Comparison of ENCODE assay signal across 38 cellular contexts in the genomic region with DNA sequence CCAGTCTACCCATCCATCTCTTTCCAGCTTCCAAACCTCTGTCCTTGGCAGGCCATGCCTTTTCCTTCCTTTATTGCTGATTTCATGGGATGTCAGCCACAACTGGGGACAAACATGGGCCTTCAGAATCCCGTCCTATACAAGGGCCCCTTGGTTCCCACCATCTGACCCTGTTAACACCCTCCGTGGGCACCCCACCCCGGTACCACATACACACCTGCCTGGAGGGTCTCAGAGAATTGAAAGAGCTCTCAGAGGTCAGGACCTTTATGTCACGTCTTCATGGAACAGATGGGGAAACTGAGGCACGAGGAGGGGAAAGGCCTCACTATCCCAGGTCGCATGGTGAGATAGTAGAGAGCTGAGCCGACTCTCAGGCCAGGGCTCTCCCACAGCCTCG. TPM values are rescaled to one million over a fixed set of nuclear protein-coding genes. Genes with fewer than 3 reads are reported as not detected.
DNase-seq lines count a peak whose midpoint lies in the region; ATAC-seq and TF ChIP-seq lines count a peak whose summit lies in the region.
"Had no signal": no experiment of that assay in that cellular context is flagged by ENCODE, and none has a peak within 500 bp of the region (broad histone marks: within the 10 kb centered on the region; RNA-seq: fewer than 3 reads in every experiment).

No MANE protein-coding gene starts in this region.

- H3K79me1 ChIP-seq in neuronal stem cell (ENCODE audit: low read depth, low read length), result no peaks in the 10 kb centered on the region

- H2AFZ ChIP-seq in neuronal stem cell (ENCODE audit: low read length), result no peak overlapping the region

- 74% methylated on average over 8 of the region's 8 CpGs for WGBS in right cardiac atrium
- WGBS in neuronal stem cell (ENCODE audit: extremely low coverage in 2 of 2, insufficient read length in 2 of 2, insufficient replicate concordance in 1 of 2), 2 donors, result no CpG with 5 or more reads among the region's 8 CpGs
- WGBS in stomach, 5 donors, result 65 to 84% (median 79%) methylated on average over 5 to 8 of the region's 8 CpGs

- no peak overlapping the region for H3K4me2 ChIP-seq in neuronal stem cell (ENCODE audit: insufficient read depth, low read length, poor library complexity, severe bottlenecking)
- H3K4me2 ChIP-seq: A549; BLaER1; BLaER1 treated with 17β-estradiol and CSF1 and Interleukin-3, amounts not matched to agents 10 nM and 100 nM had no signal

- no peak overlapping the region for H3K4ac ChIP-seq in neuronal stem cell (ENCODE audit: low read length)

- no peak overlapping the region for H4K91ac ChIP-seq in neuronal stem cell (ENCODE audit: low read depth, low read length, poor library complexity)

- peak overlapping the region; percentile 16 for H3K23ac ChIP-seq in neuronal stem cell (ENCODE audit: low read depth, low read length, poor library complexity)

- peak; percentile 57 for DNase-seq in cardiac septum (ENCODE audit: low spot score)
- no peak for DNase-seq in right cardiac atrium
- DNase-seq in mesenteric fat pad (ENCODE audit: low spot score), result peak; percentile 62
- DNase-seq in neuronal stem cell (ENCODE audit: low spot score), result no peak
- DNase-seq in stomach, result no peak
- DNase-seq in RPMI8226, result no peak
- DNase-seq: 8988T; ACHN; AML-193; BE2C; C1 segment of cervical spinal cord; Caco-2; Calu3; CD4-positive, alpha-beta memory T cell; CD4-positive, alpha-beta T cell; CD4-positive, CD25-positive, alpha-beta regulatory T cell; CD8-positive, alpha-beta memory T cell; CD8-positive, alpha-beta T cell; COR-L47; DMS 273 treated with DMSO at 0.1 percent for 48 hours; DMS153; DMS53; DMS79; DMS79 treated with DMSO at 0.1 percent for 48 hours; DND-41; EL had no signal

- no peak overlapping the region for H2AK5ac ChIP-seq in neuronal stem cell (ENCODE audit: low read depth, low read length)

- H3K9me3 ChIP-seq in right cardiac atrium (ENCODE audit: control insufficient read depth, low read length) (peaks cover 5% of the 10 kb centered on the region), neuronal stem cell (replicated peaks in 1 of 2; ENCODE audit: control insufficient read depth in 2 of 2, insufficient read depth in 1 of 2, low read depth in 1 of 2, low read length in 2 of 2) (peaks cover 0 to 14% of the 10 kb centered on the region in 2 donors), stomach (peaks cover 0 to 24% (median 12%) of the 10 kb centered on the region in 4 donors)
- H3K9me3 ChIP-seq: A549, BE2C, Caco-2 had no signal

- intact Hi-C loops in cardiac septum (cut with DNase I), result no loop called here
- intact Hi-C loops in right cardiac atrium (cut with DNase I), result no loop called here
- intact Hi-C loops in stomach (cut with DNase I; ENCODE audit: low total_unique reads), result no loop called here

- no peak overlapping the region for H2BK12ac ChIP-seq in neuronal stem cell (ENCODE audit: low read length)

- no peak overlapping the region for H2BK120ac ChIP-seq in neuronal stem cell (ENCODE audit: low read depth, low read length)

- no peak overlapping the region for H3K27ac ChIP-seq in right cardiac atrium (ENCODE audit: low read length)
- H3K27ac ChIP-seq in neuronal stem cell (replicated peaks; ENCODE audit: low read length), result no peak overlapping the region
- H3K27ac ChIP-seq in stomach, result no peak overlapping the region
- H3K27ac ChIP-seq: 22Rv1; A549; BLaER1; BLaER1 treated with 17β-estradiol and CSF1 and Interleukin-3, amounts not matched to agents 10 nM and 100 nM; C4-2B had no signal

- no peak overlapping the region for H2BK15ac ChIP-seq in neuronal stem cell (ENCODE audit: low read length)

- no peak overlapping the region for H3K9ac ChIP-seq in neuronal stem cell (ENCODE audit: low read depth, low read length, poor library complexity)
- H3K9ac ChIP-seq: BLaER1; BLaER1 treated with 17β-estradiol and CSF1 and Interleukin-3, amounts not matched to agents 10 nM and 100 nM had no signal

- H3K4me3 ChIP-seq in right cardiac atrium (ENCODE audit: low read length) (no peak overlapping the region), neuronal stem cell (ENCODE audit: low read length in 2 of 2) (no peak overlapping the region), stomach (no peak overlapping the region)
- H3K4me3 ChIP-seq: A549; BLaER1; BLaER1 treated with 17β-estradiol and CSF1 and Interleukin-3, amounts not matched to agents 10 nM and 100 nM had no signal

- peaks cover 0 to 12% of the 10 kb centered on the region in 2 donors for H3K36me3 ChIP-seq in neuronal stem cell (replicated peaks in 1 of 2; ENCODE audit: control insufficient read depth in 2 of 2, insufficient read depth in 2 of 2, low read length in 2 of 2)
- H3K36me3 ChIP-seq in stomach, result no peaks in the 10 kb centered on the region
- H3K36me3 ChIP-seq: BE2C; BLaER1; BLaER1 treated with 17β-estradiol and CSF1 and Interleukin-3, amounts not matched to agents 10 nM and 100 nM had no signal

- no peak for TF ChIP-seq EP300 in stomach (IDR thresholded peaks at IDR 0.05)

- no peaks in the 10 kb centered on the region for H3K4me1 ChIP-seq in right cardiac atrium (ENCODE audit: control insufficient read depth, insufficient read depth, low read length)
- no peaks in the 10 kb centered on the region for H3K4me1 ChIP-seq in neuronal stem cell (ENCODE audit: control insufficient read depth in 2 of 2, insufficient read depth in 1 of 2, low read depth in 1 of 2, low read length in 2 of 2)
- peaks cover 0 to 7% (median 0%) of the 10 kb centered on the region in 4 donors for H3K4me1 ChIP-seq in stomach
- H3K4me1 ChIP-seq: A549; BE2C; BLaER1; BLaER1 treated with 17β-estradiol and CSF1 and Interleukin-3, amounts not matched to agents 10 nM and 100 nM; Caco-2 had no signal

- TF ChIP-seq POLR2A in stomach (IDR thresholded peaks at IDR 0.05), result no peak

- no peak overlapping the region for H3K14ac ChIP-seq in neuronal stem cell (ENCODE audit: low read length)

- no peak overlapping the region for H4K8ac ChIP-seq in neuronal stem cell (ENCODE audit: low read depth, low read length)

- ATAC-seq in right cardiac atrium, result no peak
- ATAC-seq: A549; CD8-positive, alpha-beta T cell had no signal

- no peak for TF ChIP-seq CTCF in stomach (IDR thresholded peaks at IDR 0.05)

- no peak overlapping the region for H3K18ac ChIP-seq in neuronal stem cell (ENCODE audit: low read length)

- no peak overlapping the region for H2BK5ac ChIP-seq in neuronal stem cell (ENCODE audit: low read length)

- H3K27me3 ChIP-seq in right cardiac atrium (ENCODE audit: control insufficient read depth, insufficient read depth) (no peaks in the 10 kb centered on the region), neuronal stem cell (ENCODE audit: control insufficient read depth in 3 of 3, insufficient read depth in 3 of 3, low read depth in 1 of 3, low read length in 3 of 3) (peaks cover 0 to 6% (median 0%) of the 10 kb centered on the region in 3 experiments), stomach (peaks cover 0 to 49% (median 5%) of the 10 kb centered on the region in 3 donors)
- H3K27me3 ChIP-seq: BLaER1; BLaER1 treated with 17β-estradiol and CSF1 and Interleukin-3, amounts not matched to agents 10 nM and 100 nM had no signal

RNA-seq across cellular contexts. Expression of a gene that starts 53.0 kb away (rescaled TPM):
- total RNA-seq in cardiac septum (not detected), right cardiac atrium (under 1 TPM in 1 of 4 donors, not detected in 3; 0.38 TPM), mesenteric fat pad (not detected), stomach (1 to 10 TPM in 1 of 5 donors, not detected in 4; 1.5 TPM)
- polyA plus RNA-seq in right cardiac atrium (0.05 TPM), stomach (under 1 TPM; 0.19 to 0.61 (median 0.33) TPM)
- polyA plus RNA-seq in neuronal stem cell (2013, experiment 1 of 2), result 37.3 TPM
- polyA plus RNA-seq in neuronal stem cell (2013, experiment 2 of 2), result 37.4 TPM
- total RNA-seq: A172; A673; B cell; Caco-2; Calu3; CD4-positive, alpha-beta memory T cell; CD4-positive, alpha-beta T cell; CD4-positive, CD25-positive, alpha-beta regulatory T cell; CD8-positive, alpha-beta memory T cell; CD8-positive, alpha-beta T cell; Daoy had no signal
- polyA plus RNA-seq: A549; AG04450; BJ; CD14-positive monocyte; CD4-positive, alpha-beta memory T cell; CD4-positive, CD25-positive, alpha-beta regulatory T cell; CD8-positive, alpha-beta memory T cell had no signal

Comparison
In these comparisons a context has a peak if more than half of its experiments do, and no peak if none do; other contexts are left out.
1. DNase-seq: peak in cardiac septum (single experiment) and mesenteric fat pad (single experiment); none in right cardiac atrium (0 of 3), neuronal stem cell (single experiment), stomach (single experiment) and RPMI8226 (single experiment).